ENCODE assay signal across 9 cellular contexts in the genomic region with DNA sequence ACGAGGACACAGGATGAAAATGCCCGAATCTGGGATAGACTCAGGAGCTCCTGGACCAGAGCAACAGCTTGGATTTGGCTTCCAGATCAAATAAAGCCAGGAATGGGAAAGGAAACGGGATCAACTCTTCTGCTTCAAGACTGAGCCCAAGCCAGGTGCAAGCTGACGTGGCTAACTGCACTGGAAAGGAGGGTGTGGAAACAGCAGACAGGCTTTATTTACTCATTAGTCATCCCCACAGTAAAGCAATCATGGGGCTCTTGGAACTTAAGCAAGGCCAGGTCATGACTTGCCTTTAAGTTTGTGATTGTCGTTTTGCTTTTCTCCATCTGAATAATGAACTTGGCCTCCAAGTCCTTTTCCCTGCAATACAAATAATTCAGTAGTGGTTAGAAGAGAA.
DNase-seq lines count a peak whose midpoint lies in the region; ATAC-seq and TF ChIP-seq lines count a peak whose summit lies in the region.
"Had no signal": no experiment of that assay in that cellular context is flagged by ENCODE, and none has a peak within 500 bp of the region (broad histone marks: within the 10 kb centered on the region; RNA-seq: fewer than 3 reads in every experiment).

No MANE protein-coding gene starts in this region.

- peaks cover 0 to 10% of the 10 kb centered on the region in 2 experiments; a peak in 1 of 3 replicates for H3K36me3 ChIP-seq in HEK293 (ENCODE audit: control insufficient read depth in 2 of 2, insufficient read depth in 1 of 2, low read length in 2 of 2)

- no peak for ATAC-seq in GM21528 (IDR thresholded peaks at IDR 0.05; ENCODE audit: low FRiP score, unreplicated experiment)

- TF ChIP-seq CTCF in HEK293 (tag by site-specific recombination; IDR thresholded peaks at IDR 0.05) (no peak), fibroblast of mammary gland (conservative IDR thresholded peaks at IDR 0.05; ENCODE audit: control insufficient read depth, insufficient read depth, low read depth, low read length) (no peak)

- CTCF ChIA-PET in HEK293 (lab: Yijun Ruan, JAX): interaction anchor here (1.4 kb wide), 1 partner anchor 9 kb away, joined by 6 read pairs; no protein-coding TSS in a partner anchor

- no peaks in the 10 kb centered on the region for H3K9me3 ChIP-seq in HEK293 (ENCODE audit: control insufficient read depth, insufficient read depth, low read depth, low read length)

- H3K27ac ChIP-seq in HEK293 (ENCODE audit: extremely low read depth, low read depth, low read length) (no peak overlapping the region), skin epidermis (peak overlapping the region in 17 of 21 experiments; percentile 4 to 88 (median 61))

- POLR2A ChIA-PET in HEK293 (lab: Yijun Ruan, JAX): no interaction called here

- no peak overlapping the region for H3K4me3 ChIP-seq in HEK293 (ENCODE audit: low read depth, low read length)
- no peak overlapping the region for H3K4me3 ChIP-seq in fibroblast of mammary gland (ENCODE audit: control insufficient read depth, low read depth, low read length)
- H3K4me3 ChIP-seq in skin epidermis: no peak overlapping the region

- DNase-seq in NOMO-1 treated with dmso at 0.1 percent for 144 hours (lab: John Stamatoyannopoulos, UW; ENCODE audit: unreplicated experiment) (peak; percentile 60), fibroblast of mammary gland (ENCODE audit: low read depth) (peak; percentile 97), NCI-H1930 (lab: John Stamatoyannopoulos, UW) (no peak), middle frontal gyrus (ENCODE audit: extremely low spot score, low spot score) (no peak)
- DNase-seq in activated CD4-positive, alpha-beta T cell treated with anti-CD3 and anti-CD28 coated beads for 4 hours: no peak
- DNase-seq: NK-92 treated with Interleukin-12 subunit alpha and Interleukin-12 subunit beta, amount 100 ng/mL, for 24 hours had no signal

- H3K4me1 ChIP-seq in HEK293 (ENCODE audit: control insufficient read depth, insufficient read depth, low read length): peaks cover 6% of the 10 kb centered on the region; the same call in 1 of the 2 replicates

TF ChIP-seq in HEK293, 187 proteins besides CTCF, POLR2A, EP300 and RAD21:
- TF ChIP-seq, protein P1, sequence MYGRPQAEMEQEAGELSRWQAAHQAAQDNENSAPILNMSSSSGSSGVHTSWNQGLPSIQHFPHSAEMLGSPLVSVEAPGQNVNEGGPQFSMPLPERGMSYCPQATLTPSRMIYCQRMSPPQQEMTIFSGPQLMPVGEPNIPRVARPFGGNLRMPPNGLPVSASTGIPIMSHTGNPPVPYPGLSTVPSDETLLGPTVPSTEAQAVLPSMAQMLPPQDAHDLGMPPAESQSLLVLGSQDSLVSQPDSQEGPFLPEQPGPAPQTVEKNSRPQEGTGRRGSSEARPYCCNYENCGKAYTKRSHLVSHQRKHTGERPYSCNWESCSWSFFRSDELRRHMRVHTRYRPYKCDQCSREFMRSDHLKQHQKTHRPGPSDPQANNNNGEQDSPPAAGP (tag by site-specific recombination; IDR thresholded peaks at IDR 0.05): 0 out of 2 replicates have a peak, but pooled peaks have one; percentile 43
- TF ChIP-seq ZNF645 (tag by site-specific recombination; IDR thresholded peaks at IDR 0.05) (no peak), ZBTB10 (tag by site-specific recombination; IDR thresholded peaks at IDR 0.05) (no peak), ZNF23 (tag by site-specific recombination; IDR thresholded peaks at IDR 0.05; ENCODE audit: borderline replicate concordance) (no peak), REPIN1 (tag by site-specific recombination; IDR thresholded peaks at IDR 0.05; ENCODE audit: low read depth) (no peak), SALL2 (tag by site-specific recombination; IDR thresholded peaks at IDR 0.05; ENCODE audit: borderline replicate concordance) (no peak), GLI2 (tag by site-specific recombination; IDR thresholded peaks at IDR 0.05; ENCODE audit: borderline replicate concordance, low read depth) (no peak), ZNF311 (tag by site-specific recombination; IDR thresholded peaks at IDR 0.05; ENCODE audit: borderline replicate concordance) (no peak), ZNF623 (tag by site-specific recombination; IDR thresholded peaks at IDR 0.05) (no peak), ZNF768 (tag by site-specific recombination; IDR thresholded peaks at IDR 0.05) (no peak), ZNF449 (tag by site-specific recombination; IDR thresholded peaks at IDR 0.05) (peak; percentile 50; the same call in 1 of the 2 replicates)
- TF ChIP-seq, protein P2, sequence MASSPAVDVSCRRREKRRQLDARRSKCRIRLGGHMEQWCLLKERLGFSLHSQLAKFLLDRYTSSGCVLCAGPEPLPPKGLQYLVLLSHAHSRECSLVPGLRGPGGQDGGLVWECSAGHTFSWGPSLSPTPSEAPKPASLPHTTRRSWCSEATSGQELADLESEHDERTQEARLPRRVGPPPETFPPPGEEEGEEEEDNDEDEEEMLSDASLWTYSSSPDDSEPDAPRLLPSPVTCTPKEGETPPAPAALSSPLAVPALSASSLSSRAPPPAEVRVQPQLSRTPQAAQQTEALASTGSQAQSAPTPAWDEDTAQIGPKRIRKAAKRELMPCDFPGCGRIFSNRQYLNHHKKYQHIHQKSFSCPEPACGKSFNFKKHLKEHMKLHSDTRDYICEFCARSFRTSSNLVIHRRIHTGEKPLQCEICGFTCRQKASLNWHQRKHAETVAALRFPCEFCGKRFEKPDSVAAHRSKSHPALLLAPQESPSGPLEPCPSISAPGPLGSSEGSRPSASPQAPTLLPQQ (tag by site-specific recombination; IDR thresholded peaks at IDR 0.05): no peak
- TF ChIP-seq, protein P3, sequence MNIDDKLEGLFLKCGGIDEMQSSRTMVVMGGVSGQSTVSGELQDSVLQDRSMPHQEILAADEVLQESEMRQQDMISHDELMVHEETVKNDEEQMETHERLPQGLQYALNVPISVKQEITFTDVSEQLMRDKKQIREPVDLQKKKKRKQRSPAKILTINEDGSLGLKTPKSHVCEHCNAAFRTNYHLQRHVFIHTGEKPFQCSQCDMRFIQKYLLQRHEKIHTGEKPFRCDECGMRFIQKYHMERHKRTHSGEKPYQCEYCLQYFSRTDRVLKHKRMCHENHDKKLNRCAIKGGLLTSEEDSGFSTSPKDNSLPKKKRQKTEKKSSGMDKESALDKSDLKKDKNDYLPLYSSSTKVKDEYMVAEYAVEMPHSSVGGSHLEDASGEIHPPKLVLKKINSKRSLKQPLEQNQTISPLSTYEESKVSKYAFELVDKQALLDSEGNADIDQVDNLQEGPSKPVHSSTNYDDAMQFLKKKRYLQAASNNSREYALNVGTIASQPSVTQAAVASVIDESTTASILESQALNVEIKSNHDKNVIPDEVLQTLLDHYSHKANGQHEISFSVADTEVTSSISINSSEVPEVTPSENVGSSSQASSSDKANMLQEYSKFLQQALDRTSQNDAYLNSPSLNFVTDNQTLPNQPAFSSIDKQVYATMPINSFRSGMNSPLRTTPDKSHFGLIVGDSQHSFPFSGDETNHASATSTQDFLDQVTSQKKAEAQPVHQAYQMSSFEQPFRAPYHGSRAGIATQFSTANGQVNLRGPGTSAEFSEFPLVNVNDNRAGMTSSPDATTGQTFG (tag by site-specific recombination; IDR thresholded peaks at IDR 0.05; ENCODE audit: borderline replicate concordance): no peak

Comparison
In these comparisons a context has a peak if more than half of its experiments do, and no peak if none do; other contexts are left out.
1. DNase-seq: peak in NOMO-1 treated with dmso at 0.1 percent for 144 hours (single experiment) and fibroblast of mammary gland (single experiment); none in NCI-H1930 (0 of 2), activated CD4-positive, alpha-beta T cell treated with anti-CD3 and anti-CD28 coated beads for 4 hours (0 of 2) and middle frontal gyrus (single experiment).